In the genomic region with DNA sequence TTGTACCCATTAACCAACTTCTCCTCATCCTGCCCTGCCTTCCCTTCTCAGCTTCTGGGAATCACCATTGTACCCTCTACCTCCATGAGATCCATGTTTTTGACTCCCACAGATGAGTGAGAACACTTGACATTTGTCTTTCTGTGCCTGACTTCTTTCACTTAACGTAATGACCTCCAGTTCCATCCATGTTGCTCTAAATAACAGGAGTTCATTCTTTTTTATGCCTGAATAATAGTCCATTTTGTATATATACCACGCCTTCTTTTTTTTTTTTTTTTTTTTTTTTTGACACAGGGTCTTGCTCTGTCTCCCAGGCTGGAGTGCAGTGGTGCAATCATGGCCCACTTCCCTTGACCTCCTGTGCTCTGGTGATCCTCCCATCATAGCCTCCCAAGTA, we compare ENCODE assay signal across 15 cellular contexts. TPM values are rescaled to one million over a fixed set of nuclear protein-coding genes. Genes with fewer than 3 reads are reported as not detected.
DNase-seq lines count a peak whose midpoint lies in the region; ATAC-seq, FAIRE-seq and TF ChIP-seq lines count a peak whose summit lies in the region.
"Had no signal": no experiment of that assay in that cellular context is flagged by ENCODE, and none has a peak within 500 bp of the region (broad histone marks: within the 10 kb centered on the region; RNA-seq: fewer than 3 reads in every experiment).

No MANE protein-coding gene starts in this region.

- H3K27me3 Mint-ChIP-seq in activated naive CD4-positive, alpha-beta T cell treated with anti-CD3 and anti-CD28 coated beads, Interleukin-2, amount 50 U/mL, for 24 hours, result no peaks in the 10 kb centered on the region
- H3K27me3 Mint-ChIP-seq in T-helper 17 cell (no peaks in the 10 kb centered on the region), naive B cell (no peaks in the 10 kb centered on the region)
- H3K27me3 Mint-ChIP-seq: CD4-positive, CD25-positive, alpha-beta regulatory T cell had no signal

- H3K27ac Mint-ChIP-seq in activated naive CD4-positive, alpha-beta T cell treated with anti-CD3 and anti-CD28 coated beads, Interleukin-2, amount 50 U/mL, for 24 hours, result peak overlapping the region; percentile 71
- H3K27ac Mint-ChIP-seq in activated naive CD4-positive, alpha-beta T cell treated with anti-CD3 and anti-CD28 coated beads, Interleukin-2, amount 50 U/mL, for 72 hours, result no peak overlapping the region
- H3K27ac Mint-ChIP-seq in T-helper 17 cell, result no peak overlapping the region
- H3K27ac Mint-ChIP-seq in naive B cell, result peak overlapping the region in 4 of 6 donors; percentile 29 to 56 (median 45)
- H3K27ac Mint-ChIP-seq: CD8-positive, alpha-beta T cell; GM23338 had no signal

- ATAC-seq in activated naive CD4-positive, alpha-beta T cell treated with anti-CD3 and anti-CD28 coated beads, Interleukin-2, amount 50 U/mL, for 72 hours, result no peak
- ATAC-seq in T-helper 17 cell (no peak), naive B cell (ENCODE audit: low read depth in 2 of 2) (no peak), GM18519 (IDR thresholded peaks at IDR 0.05; ENCODE audit: low FRiP score, unreplicated experiment) (no peak)
- ATAC-seq: CD8-positive, alpha-beta T cell; GM23338 had no signal

- no peak for TF ChIP-seq POLR2A in GM12891 (IDR thresholded peaks at IDR 0.05; ENCODE audit: low read depth, low read length)

- H3K9me3 Mint-ChIP-seq in activated naive CD4-positive, alpha-beta T cell treated with anti-CD3 and anti-CD28 coated beads, Interleukin-2, amount 50 U/mL, for 24 hours, result no peaks in the 10 kb centered on the region
- H3K9me3 Mint-ChIP-seq in activated naive CD4-positive, alpha-beta T cell treated with anti-CD3 and anti-CD28 coated beads, Interleukin-2, amount 50 U/mL, for 72 hours, result peaks cover 0 to 4% of the 10 kb centered on the region in 2 donors
- no peaks in the 10 kb centered on the region for H3K9me3 Mint-ChIP-seq in naive B cell
- H3K9me3 Mint-ChIP-seq: CD8-positive, alpha-beta T cell; GM23338 had no signal

- peaks cover 70% of the 10 kb centered on the region for H3K4me1 Mint-ChIP-seq in activated naive CD4-positive, alpha-beta T cell treated with anti-CD3 and anti-CD28 coated beads, Interleukin-2, amount 50 U/mL, for 24 hours
- H3K4me1 Mint-ChIP-seq in T-helper 17 cell, result peaks cover 32% of the 10 kb centered on the region
- H3K4me1 Mint-ChIP-seq in naive B cell, result peaks cover 39 to 73% (median 55%) of the 10 kb centered on the region in 3 donors

- no peak overlapping the region for H3K4me3 Mint-ChIP-seq in activated naive CD4-positive, alpha-beta T cell treated with anti-CD3 and anti-CD28 coated beads, Interleukin-2, amount 50 U/mL, for 24 hours
- H3K4me3 Mint-ChIP-seq in T-helper 17 cell (peak overlapping the region; percentile 4), naive B cell (peak overlapping the region in 1 of 8 donors; percentile 6)
- H3K4me3 Mint-ChIP-seq: CD8-positive, alpha-beta T cell; GM23338 had no signal

- DNase-seq in activated naive CD4-positive, alpha-beta T cell treated with anti-CD3 and anti-CD28 coated beads, Interleukin-2, amount 50 U/mL, for 72 hours (ENCODE audit: low spot score in 2 of 2), result no peak
- DNase-seq in GM12891 (ENCODE audit: insufficient read length, low spot score), result no peak
- no peak for DNase-seq in T-helper 17 cell
- no peak for DNase-seq in naive B cell
- DNase-seq in cortex of kidney (lab: John Stamatoyannopoulos, UW), result no peak
- DNase-seq: Caco-2; CD4-positive, CD25-positive, alpha-beta regulatory T cell; CD8-positive, alpha-beta T cell; DMS153; DND-41 had no signal

- no peaks in the 10 kb centered on the region for H3K9me3 ChIP-seq in T-helper 17 cell (ENCODE audit: control insufficient read depth, low read length, poor library complexity, severe bottlenecking)
- H3K9me3 ChIP-seq: Caco-2, HAP-1 had no signal

- peak; percentile 9 for FAIRE-seq in GM12891 (lab: Jason Lieb, UNC)
- FAIRE-seq: H54 had no signal

- peaks cover 6% of the 10 kb centered on the region for H3K36me3 Mint-ChIP-seq in activated naive CD4-positive, alpha-beta T cell treated with anti-CD3 and anti-CD28 coated beads, Interleukin-2, amount 50 U/mL, for 24 hours
- H3K36me3 Mint-ChIP-seq in activated naive CD4-positive, alpha-beta T cell treated with anti-CD3 and anti-CD28 coated beads, Interleukin-2, amount 50 U/mL, for 72 hours, result peaks cover 0 to 10% of the 10 kb centered on the region in 2 donors
- H3K36me3 Mint-ChIP-seq in T-helper 17 cell (ENCODE audit: low read depth), result no peaks in the 10 kb centered on the region
- H3K36me3 Mint-ChIP-seq in naive B cell, result no peaks in the 10 kb centered on the region

TF ChIP-seq in GM12891, 5 proteins besides CTCF, POLR2A, EP300 and RAD21:
- TF ChIP-seq TAF1 (IDR thresholded peaks at IDR 0.05; ENCODE audit: low read depth, low read length) (no peak), POU2F2 (IDR thresholded peaks at IDR 0.05; ENCODE audit: low read depth, low read length) (no peak), SPI1 (IDR thresholded peaks at IDR 0.05; ENCODE audit: low read depth, low read length) (no peak)

RNA-seq across cellular contexts. Expression of a gene that starts 6.7 kb away (rescaled TPM):
- 100 to 1,000 TPM in 1 of 2 donors, 10 to 100 TPM in 1; 58.8 to 128 TPM for total RNA-seq in activated naive CD4-positive, alpha-beta T cell treated with anti-CD3 and anti-CD28 coated beads, Interleukin-2, amount 50 U/mL, for 72 hours
- 63.0 TPM for polyA plus RNA-seq in GM12891 (2012; ENCODE audit: low read depth, missing spikeins)
- 100 to 1,000 TPM in 1 of 2 donors, 10 to 100 TPM in 1; 87.1 to 111 TPM for total RNA-seq in T-helper 17 cell
- polyA plus RNA-seq in naive B cell (ENCODE audit: low read depth in 6 of 6), result 100 to 1,000 TPM in 2 of 6 donors, 10 to 100 TPM in 4; 56.3 to 109 (median 78.0) TPM

RNA-seq across cellular contexts. Expression of a gene that starts 8.9 kb away (rescaled TPM):
- total RNA-seq in activated naive CD4-positive, alpha-beta T cell treated with anti-CD3 and anti-CD28 coated beads, Interleukin-2, amount 50 U/mL, for 72 hours, result 10 to 100 TPM; 77.9 to 95.4 TPM
- polyA plus RNA-seq in GM12891 (2012; ENCODE audit: low read depth, missing spikeins), result 117 TPM
- 10 to 100 TPM; 21.5 to 23.1 TPM for total RNA-seq in T-helper 17 cell
- 100 to 1,000 TPM; 260 to 473 (median 320) TPM for polyA plus RNA-seq in naive B cell (ENCODE audit: low read depth in 6 of 6)

RNA-seq across cellular contexts. Expression of a gene that starts 49.0 kb away (rescaled TPM):
- 1 to 10 TPM in 1 of 2 donors, under 1 TPM in 1; 0.16 to 1.7 TPM for total RNA-seq in activated naive CD4-positive, alpha-beta T cell treated with anti-CD3 and anti-CD28 coated beads, Interleukin-2, amount 50 U/mL, for 72 hours
- polyA plus RNA-seq in GM12891 (2012; ENCODE audit: low read depth, missing spikeins), result 6.4 TPM
- total RNA-seq in T-helper 17 cell, result 1 to 10 TPM in 1 of 2 donors, under 1 TPM in 1; 0.42 to 1.9 TPM
- polyA plus RNA-seq in naive B cell (ENCODE audit: low read depth in 6 of 6), result 10 to 100 TPM; 55.7 to 95.8 (median 59.7) TPM

RNA-seq across cellular contexts. Expression of a gene that starts 56.2 kb away (rescaled TPM):
- 1 to 10 TPM in 1 of 2 donors, under 1 TPM in 1; 0.62 to 1.0 TPM for total RNA-seq in activated naive CD4-positive, alpha-beta T cell treated with anti-CD3 and anti-CD28 coated beads, Interleukin-2, amount 50 U/mL, for 72 hours
- 6.0 TPM for polyA plus RNA-seq in GM12891 (2012; ENCODE audit: low read depth, missing spikeins)
- 1 to 10 TPM; 1.6 to 2.7 TPM for total RNA-seq in T-helper 17 cell
- polyA plus RNA-seq in naive B cell (ENCODE audit: low read depth in 6 of 6), result 10 to 100 TPM in 1 of 6 donors, 1 to 10 TPM in 2, under 1 TPM in 3; 0.69 to 10.3 (median 0.96) TPM
- polyA plus RNA-seq: CD4-positive, CD25-positive, alpha-beta regulatory T cell had no signal

Comparison
In these comparisons a context has a peak if more than half of its experiments do, and no peak if none do; other contexts are left out.
1. H3K27ac Mint-ChIP-seq: peak in activated naive CD4-positive, alpha-beta T cell treated with anti-CD3 and anti-CD28 coated beads, Interleukin-2, amount 50 U/mL, for 24 hours (single experiment) and naive B cell (4 of 6); none in activated naive CD4-positive, alpha-beta T cell treated with anti-CD3 and anti-CD28 coated beads, Interleukin-2, amount 50 U/mL, for 72 hours (0 of 2) and T-helper 17 cell (single experiment).